Comparison of ENCODE assay signal across 10 cellular contexts in genomic region chr7:6478186-6478585, GRCh38.
"Had no signal": no experiment of that assay in that cellular context is flagged by ENCODE, and none has a peak within 500 bp of the region (broad histone marks: within the 10 kb centered on the region; RNA-seq: fewer than 3 reads in every experiment).

No MANE protein-coding gene starts in this region.

- ATAC-seq: activated T-cell treated with anti-CD3 and anti-CD28 coated beads, Interleukin-2, amount 50 U/mL, for 72 hours; gastrocnemius medialis; heart right ventricle; right cardiac atrium had no signal

- H3K27me3 Mint-ChIP-seq: activated CD4-positive, alpha-beta T cell treated with anti-CD3 and anti-CD28 coated beads, Interleukin-2, amount 10 ng/mL, durations not matched to agents 7 days and 5 days had no signal

- H3K27me3 ChIP-seq: gastrocnemius medialis, heart right ventricle, tibial artery had no signal

- H3K9me3 ChIP-seq: gastrocnemius medialis, heart right ventricle, tibial artery had no signal

- H3K9me3 Mint-ChIP-seq: activated CD4-positive, alpha-beta T cell treated with anti-CD3 and anti-CD28 coated beads, Interleukin-2, amount 10 ng/mL, durations not matched to agents 7 days and 5 days; activated T-cell treated with anti-CD3 and anti-CD28 coated beads, Interleukin-2, amount 50 U/mL, for 72 hours had no signal

- H3K4me3 ChIP-seq: gastrocnemius medialis, heart right ventricle, tibial artery had no signal

- DNase-seq: activated CD4-positive, alpha-beta T cell treated with anti-CD3 and anti-CD28 coated beads, Interleukin-2, amount 10 ng/mL, durations not matched to agents 7 days and 5 days; activated gamma-delta T cell treated with Interleukin-2 at 50 U/mL for 16 hours; activated T-cell treated with anti-CD3 and anti-CD28 coated beads, Interleukin-2, amount 50 U/mL, for 72 hours; caudate nucleus; effector memory CD4-positive, alpha-beta T cell; gastrocnemius medialis; heart right ventricle; right cardiac atrium; small intestine; tibial artery had no signal

- H3K27ac ChIP-seq: gastrocnemius medialis, heart right ventricle, tibial artery had no signal

- H3K4me3 Mint-ChIP-seq: activated CD4-positive, alpha-beta T cell treated with anti-CD3 and anti-CD28 coated beads, Interleukin-2, amount 10 ng/mL, durations not matched to agents 7 days and 5 days had no signal
